8 cellular contexts compared by ENCODE assay signal in the genomic region with DNA sequence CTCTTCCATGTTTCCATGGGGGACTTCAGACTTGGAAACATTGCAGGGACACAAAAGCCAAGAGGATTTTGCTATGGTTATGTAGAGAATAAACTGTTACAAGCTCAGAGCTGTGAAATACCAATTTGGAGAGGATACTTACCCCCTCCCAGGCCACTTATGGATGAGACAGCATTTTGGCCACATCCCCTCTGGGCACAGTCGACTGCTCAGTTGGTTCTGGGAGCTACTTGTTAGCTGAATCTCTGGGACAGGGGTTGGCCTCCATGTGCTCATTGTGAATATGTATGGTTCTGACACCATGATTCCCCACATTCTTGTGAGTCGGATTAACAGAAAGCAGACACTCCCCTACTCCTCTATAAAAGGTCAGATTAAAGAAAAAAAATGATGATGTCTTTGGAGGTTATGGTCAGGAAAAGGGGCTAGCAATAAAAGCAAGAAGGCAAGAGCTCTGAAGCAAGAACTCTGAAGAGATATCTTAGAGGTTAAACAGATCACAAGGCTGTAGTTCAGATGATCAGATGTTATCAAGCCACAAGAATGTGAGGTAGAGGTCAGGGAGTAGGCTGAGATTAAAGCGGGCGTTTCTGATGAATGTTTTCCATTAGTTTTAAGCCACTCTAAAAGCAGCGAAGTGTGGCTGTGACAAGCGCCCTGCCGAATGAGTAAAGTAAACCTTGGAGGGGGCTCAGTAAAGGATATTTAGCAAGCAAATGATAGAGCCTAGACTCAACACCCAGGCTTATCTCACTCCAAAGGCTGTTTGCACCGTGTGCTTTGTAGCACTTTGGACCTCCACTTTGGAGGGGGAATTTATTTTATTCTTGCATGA. TPM values are rescaled to one million over a fixed set of nuclear protein-coding genes. Genes with fewer than 3 reads are reported as not detected.
DNase-seq lines count a peak whose midpoint lies in the region; ATAC-seq and TF ChIP-seq lines count a peak whose summit lies in the region.

No MANE protein-coding gene starts in this region.

- H3K4me3 Mint-ChIP-seq in activated T-helper 17 cell treated with anti-CD3 and anti-CD28 coated beads, Interleukin-2, amount 50 U/mL, for 72 hours, result peak overlapping the region; percentile 63

- no peak for TF ChIP-seq POLR2A in uterus (IDR thresholded peaks at IDR 0.05)

- DNase-seq in Right ventricle myocardium inferior (ENCODE audit: missing footprints), result peak; percentile 41
- no peak for DNase-seq in left ventricle myocardium superior
- DNase-seq in lung (ENCODE audit: low spot score), result no peak
- DNase-seq in uterus, result no peak
- no peak for DNase-seq in upper lobe of right lung

- H3K9me3 Mint-ChIP-seq in activated T-helper 17 cell treated with anti-CD3 and anti-CD28 coated beads, Interleukin-2, amount 50 U/mL, for 72 hours, result no peaks in the 10 kb centered on the region

- H3K36me3 Mint-ChIP-seq in activated T-helper 17 cell treated with anti-CD3 and anti-CD28 coated beads, Interleukin-2, amount 50 U/mL, for 72 hours (ENCODE audit: low read depth), result peaks cover 40% of the 10 kb centered on the region

- H3K4me1 ChIP-seq in lung (ENCODE audit: control insufficient read depth in 2 of 2, insufficient read depth in 2 of 2, low read length in 2 of 2), result peaks cover 0 to 2% of the 10 kb centered on the region in 2 donors
- no peaks in the 10 kb centered on the region for H3K4me1 ChIP-seq in uterus
- H3K4me1 ChIP-seq in upper lobe of right lung, result peaks cover 4% of the 10 kb centered on the region

- peak overlapping the region; percentile 57 for H3K27ac Mint-ChIP-seq in activated T-helper 17 cell treated with anti-CD3 and anti-CD28 coated beads, Interleukin-2, amount 50 U/mL, for 72 hours

- H3K36me3 ChIP-seq in lung (ENCODE audit: control insufficient read depth in 2 of 2, insufficient read depth in 2 of 2, low read length in 2 of 2) (no peaks in the 10 kb centered on the region), uterus (no peaks in the 10 kb centered on the region), upper lobe of right lung (no peaks in the 10 kb centered on the region)

- ATAC-seq in Right ventricle myocardium inferior (peak; percentile 27), left ventricle myocardium superior (no peak), lung (ENCODE audit: insufficient read depth, low FRiP score) (no peak), upper lobe of right lung (no peak), HG03565 (IDR thresholded peaks at IDR 0.05; ENCODE audit: unreplicated experiment) (no peak), HG03135 (IDR thresholded peaks at IDR 0.05; ENCODE audit: unreplicated experiment) (no peak)
- ATAC-seq in activated T-helper 17 cell treated with anti-CD3 and anti-CD28 coated beads, Interleukin-2, amount 50 U/mL, for 72 hours (replicated peaks), result peak; percentile 71

- no peak overlapping the region for H3K4me3 ChIP-seq in lung
- no peak overlapping the region for H3K4me3 ChIP-seq in uterus
- no peak overlapping the region for H3K4me3 ChIP-seq in upper lobe of right lung

- H3K27me3 Mint-ChIP-seq in activated T-helper 17 cell treated with anti-CD3 and anti-CD28 coated beads, Interleukin-2, amount 50 U/mL, for 72 hours, result no peaks in the 10 kb centered on the region

- H3K4me1 Mint-ChIP-seq in activated T-helper 17 cell treated with anti-CD3 and anti-CD28 coated beads, Interleukin-2, amount 50 U/mL, for 72 hours, result peaks cover 35% of the 10 kb centered on the region

- TF ChIP-seq CTCF in lung (IDR thresholded peaks at IDR 0.05; ENCODE audit: control extremely low read depth, extremely low read depth) (no peak), uterus (IDR thresholded peaks at IDR 0.05) (no peak), upper lobe of right lung (IDR thresholded peaks at IDR 0.05) (no peak)

- WGBS in lung, 2 donors, result 53 to 71% methylated on average over 8 of the region's 8 CpGs

- no peaks in the 10 kb centered on the region for H3K27me3 ChIP-seq in lung (ENCODE audit: control insufficient read depth, insufficient read depth)
- H3K27me3 ChIP-seq in uterus, result no peaks in the 10 kb centered on the region
- no peaks in the 10 kb centered on the region for H3K27me3 ChIP-seq in upper lobe of right lung

- H3K27ac ChIP-seq in lung (ENCODE audit: low read depth in 1 of 2, low read length in 1 of 2) (peak overlapping the region; percentile 21 to 49), uterus (peak overlapping the region; percentile 8 to 60), upper lobe of right lung (no peak overlapping the region)

- intact Hi-C loops in Right ventricle myocardium inferior (cut with DNase I) (no loop called here), left ventricle myocardium superior (cut with micrococcal nuclease) (no loop called here), uterus (cut with DNase I; ENCODE audit: low total_unique reads) (no loop called here), upper lobe of right lung (cut with DNase I) (no loop called here)

- H3K9me3 ChIP-seq in lung (ENCODE audit: control insufficient read depth in 2 of 2, insufficient read depth in 1 of 2, low read length in 1 of 2) (no peaks in the 10 kb centered on the region), uterus (no peaks in the 10 kb centered on the region), upper lobe of right lung (no peaks in the 10 kb centered on the region)

RNA-seq across cellular contexts. Expression of gene STAMBPL1, which starts 17.2 kb away (rescaled TPM):
- 2.0 TPM for total RNA-seq in Right ventricle myocardium inferior
- 2.4 TPM for total RNA-seq in left ventricle myocardium superior
- total RNA-seq in activated T-helper 17 cell treated with anti-CD3 and anti-CD28 coated beads, Interleukin-2, amount 50 U/mL, for 72 hours, result 10 to 100 TPM; 27.6 to 72.5 TPM
- 10 to 100 TPM in 1 of 2 donors, 1 to 10 TPM in 1; 7.4 to 24.5 TPM for total RNA-seq in lung
- 1 to 10 TPM; 1.7 to 2.7 TPM for polyA plus RNA-seq in lung
- 10 to 100 TPM in 1 of 4 donors, 1 to 10 TPM in 3; 3.8 to 23.6 (median 6.5) TPM for total RNA-seq in uterus
- total RNA-seq in upper lobe of right lung, result 6.8 TPM

RNA-seq across cellular contexts. Expression of gene ANKRD22, which starts 45.6 kb away (rescaled TPM):
- total RNA-seq in Right ventricle myocardium inferior, result not detected
- total RNA-seq in left ventricle myocardium superior, result not detected
- 1 to 10 TPM in 1 of 2 donors, under 1 TPM in 1; 0.21 to 5.9 TPM for total RNA-seq in activated T-helper 17 cell treated with anti-CD3 and anti-CD28 coated beads, Interleukin-2, amount 50 U/mL, for 72 hours
- total RNA-seq in lung, result 1 to 10 TPM; 2.6 to 4.3 TPM
- polyA plus RNA-seq in lung, result 10 to 100 TPM in 1 of 2 donors, 1 to 10 TPM in 1; 1.1 to 23.1 TPM
- total RNA-seq in uterus, result under 1 TPM in 1 of 4 donors, not detected in 3; 0.48 TPM
- total RNA-seq in upper lobe of right lung, result 2.3 TPM

RNA-seq across cellular contexts. Expression of gene ACTA2, which starts 55.3 kb away (rescaled TPM):
- total RNA-seq in Right ventricle myocardium inferior (75.2 TPM), left ventricle myocardium superior (53.5 TPM), lung (100 to 1,000 TPM; 291 to 485 TPM), uterus (1,000 to 10,000 TPM; 2,685 to 5,347 (median 3,837) TPM), upper lobe of right lung (478 TPM)
- total RNA-seq in activated T-helper 17 cell treated with anti-CD3 and anti-CD28 coated beads, Interleukin-2, amount 50 U/mL, for 72 hours, result 10 to 100 TPM; 14.6 to 29.6 TPM
- polyA plus RNA-seq in lung, result 100 to 1,000 TPM; 186 to 206 TPM

Comparison
In these comparisons a context has a peak if more than half of its experiments do, and no peak if none do; other contexts are left out.
1. ATAC-seq: peak in Right ventricle myocardium inferior (single experiment) and activated T-helper 17 cell treated with anti-CD3 and anti-CD28 coated beads, Interleukin-2, amount 50 U/mL, for 72 hours (single experiment); none in left ventricle myocardium superior (single experiment), lung (single experiment), upper lobe of right lung (single experiment), HG03565 (single experiment) and HG03135 (single experiment).